Comparison of ENCODE assay signal across 9 cellular contexts in the genomic region with DNA sequence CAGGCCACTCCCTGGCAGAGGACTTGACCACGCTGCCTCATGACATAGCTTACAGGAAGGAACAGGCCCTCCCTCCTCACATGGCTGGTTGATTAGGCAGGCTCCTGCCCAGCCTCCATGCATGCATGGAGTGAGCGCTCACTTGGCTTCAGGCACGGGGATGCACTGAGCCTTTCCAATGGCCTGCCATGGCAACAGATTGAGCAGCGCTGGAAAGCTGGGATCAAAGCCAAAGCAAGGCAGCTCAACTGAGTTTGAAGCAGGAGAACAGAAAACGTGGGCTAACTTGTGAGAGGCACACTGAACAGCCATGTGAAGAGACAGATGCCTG. TPM values are rescaled to one million over a fixed set of nuclear protein-coding genes. Genes with fewer than 3 reads are reported as not detected.
DNase-seq lines count a peak whose midpoint lies in the region; ATAC-seq and TF ChIP-seq lines count a peak whose summit lies in the region.
"Had no signal": no experiment of that assay in that cellular context is flagged by ENCODE, and none has a peak within 500 bp of the region (broad histone marks: within the 10 kb centered on the region; RNA-seq: fewer than 3 reads in every experiment).

No MANE protein-coding gene starts in this region.

- no peaks in the 10 kb centered on the region for H3K9me3 ChIP-seq in skeletal muscle tissue (ENCODE audit: control insufficient read depth in 3 of 3, low read length in 3 of 3)
- H3K9me3 ChIP-seq in HAP-1, result no peaks in the 10 kb centered on the region

- in situ Hi-C loops in HAP-1 (cut with MboI; ENCODE audit: low sequenced_read_pairs), result no loop called here

- peak overlapping the region; percentile 87 for H3K27ac ChIP-seq in skeletal muscle tissue (ENCODE audit: low read depth, low read length)

- H3K36me3 ChIP-seq in skeletal muscle tissue (ENCODE audit: control insufficient read depth in 3 of 3, insufficient read depth in 3 of 3, low read length in 3 of 3) (peaks cover 83 to 88% (median 84%) of the 10 kb centered on the region in 3 donors), HAP-1 (replicated peaks) (peaks cover 100% of the 10 kb centered on the region)

- no peak for ATAC-seq in activated T-helper 17 cell treated with anti-CD3 and anti-CD28 coated beads, Interleukin-2, amount 50 U/mL, for 72 hours (replicated peaks)
- ATAC-seq in stimulated activated naive CD8-positive, alpha-beta T cell treated with anti-CD3 and anti-CD28 coated beads, Interleukin-15, amount 100 ng/mL, for 72 hours, result no peak
- no peak for ATAC-seq in HG02759 (IDR thresholded peaks at IDR 0.05; ENCODE audit: unreplicated experiment)
- ATAC-seq in HG02852 (IDR thresholded peaks at IDR 0.05; ENCODE audit: unreplicated experiment), result no peak

- intact Hi-C loops in cardiac septum (cut with DNase I), result loop anchor here (1.0 to 5.0 kb wide), 2 partner anchors 27 to 84 kb away; no protein-coding TSS in a partner anchor

- H3K9me3 Mint-ChIP-seq in HFFc6, result no peaks in the 10 kb centered on the region
- H3K9me3 Mint-ChIP-seq in activated T-helper 17 cell treated with anti-CD3 and anti-CD28 coated beads, Interleukin-2, amount 50 U/mL, for 72 hours, result no peaks in the 10 kb centered on the region
- no peaks in the 10 kb centered on the region for H3K9me3 Mint-ChIP-seq in stimulated activated naive CD8-positive, alpha-beta T cell treated with anti-CD3 and anti-CD28 coated beads, Interleukin-15, amount 100 ng/mL, for 72 hours

- peak overlapping the region; percentile 80 for H3K27ac Mint-ChIP-seq in HFFc6
- H3K27ac Mint-ChIP-seq in activated T-helper 17 cell treated with anti-CD3 and anti-CD28 coated beads, Interleukin-2, amount 50 U/mL, for 72 hours, result peak overlapping the region; percentile 23
- H3K27ac Mint-ChIP-seq in stimulated activated naive CD8-positive, alpha-beta T cell treated with anti-CD3 and anti-CD28 coated beads, Interleukin-15, amount 100 ng/mL, for 72 hours, result no peak overlapping the region

- peak overlapping the region; percentile 42 for H3K4me3 Mint-ChIP-seq in HFFc6
- peak overlapping the region; percentile 1 for H3K4me3 Mint-ChIP-seq in activated T-helper 17 cell treated with anti-CD3 and anti-CD28 coated beads, Interleukin-2, amount 50 U/mL, for 72 hours
- no peak overlapping the region for H3K4me3 Mint-ChIP-seq in stimulated activated naive CD8-positive, alpha-beta T cell treated with anti-CD3 and anti-CD28 coated beads, Interleukin-15, amount 100 ng/mL, for 72 hours

- H3K4me1 Mint-ChIP-seq in HFFc6 (ENCODE audit: low read depth), result peaks cover 67% of the 10 kb centered on the region
- peaks cover 33% of the 10 kb centered on the region for H3K4me1 Mint-ChIP-seq in activated T-helper 17 cell treated with anti-CD3 and anti-CD28 coated beads, Interleukin-2, amount 50 U/mL, for 72 hours
- peaks cover 76% of the 10 kb centered on the region for H3K4me1 Mint-ChIP-seq in stimulated activated naive CD8-positive, alpha-beta T cell treated with anti-CD3 and anti-CD28 coated beads, Interleukin-15, amount 100 ng/mL, for 72 hours

- H3K4me1 ChIP-seq in skeletal muscle tissue (ENCODE audit: control insufficient read depth in 3 of 3, insufficient read depth in 3 of 3, low read length in 3 of 3), result peaks cover 63 to 89% (median 66%) of the 10 kb centered on the region in 3 donors
- H3K4me1 ChIP-seq in HAP-1, result no peaks in the 10 kb centered on the region

- peak overlapping the region in 2 of 3 donors; percentile 45 to 83 for H3K9ac ChIP-seq in skeletal muscle tissue (ENCODE audit: low read depth in 1 of 3, low read length in 3 of 3)
- H3K9ac ChIP-seq: KMS-11 had no signal

- H3K27me3 ChIP-seq in skeletal muscle tissue (ENCODE audit: control insufficient read depth in 3 of 3, insufficient read depth in 3 of 3, low read length in 3 of 3), result no peaks in the 10 kb centered on the region
- H3K27me3 ChIP-seq in HAP-1 (ENCODE audit: low read depth), result no peaks in the 10 kb centered on the region

- no peak for TF ChIP-seq CTCF in HFFc6 (IDR thresholded peaks at IDR 0.05)

- H3K27me3 Mint-ChIP-seq in HFFc6 (ENCODE audit: insufficient read depth), result peaks cover 8% of the 10 kb centered on the region
- no peaks in the 10 kb centered on the region for H3K27me3 Mint-ChIP-seq in activated T-helper 17 cell treated with anti-CD3 and anti-CD28 coated beads, Interleukin-2, amount 50 U/mL, for 72 hours
- H3K27me3 Mint-ChIP-seq in stimulated activated naive CD8-positive, alpha-beta T cell treated with anti-CD3 and anti-CD28 coated beads, Interleukin-15, amount 100 ng/mL, for 72 hours, result peaks cover under 1% of the 10 kb centered on the region

- DNase-seq in HFFc6, result peak; percentile 90
- DNase-seq in cardiac septum (ENCODE audit: low spot score), result peak; percentile 91
- DNase-seq in stimulated activated naive CD8-positive, alpha-beta T cell treated with anti-CD3 and anti-CD28 coated beads, Interleukin-15, amount 100 ng/mL, for 72 hours, result no peak
- no peak for DNase-seq in HAP-1 (ENCODE audit: low spot score in 2 of 2)

- H3K4me3 ChIP-seq in skeletal muscle tissue (ENCODE audit: low read length in 3 of 3), result no peak overlapping the region
- H3K4me3 ChIP-seq in HAP-1, result no peak overlapping the region

- peaks cover 56% of the 10 kb centered on the region for H3K36me3 Mint-ChIP-seq in HFFc6 (ENCODE audit: low read depth)
- H3K36me3 Mint-ChIP-seq in activated T-helper 17 cell treated with anti-CD3 and anti-CD28 coated beads, Interleukin-2, amount 50 U/mL, for 72 hours (ENCODE audit: low read depth), result peaks cover 100% of the 10 kb centered on the region

RNA-seq across cellular contexts. Expression of a gene that starts 5.9 kb away (rescaled TPM):
- total RNA-seq in HFFc6 (2021; fragmentation: NEBNext Ultra II Directional; extraction: Animal tissue kit (Norgen Biotek cat#: 25700)), result under 1 TPM in 1 of 6 experiments, not detected in 5; 0.14 TPM
- under 1 TPM in 1 of 2 donors, not detected in 1; 0.50 TPM for total RNA-seq in activated T-helper 17 cell treated with anti-CD3 and anti-CD28 coated beads, Interleukin-2, amount 50 U/mL, for 72 hours
- not detected for total RNA-seq in cardiac septum
- 2.1 TPM for total RNA-seq in skeletal muscle tissue

RNA-seq across cellular contexts. Expression of a gene that starts 27.5 kb away (rescaled TPM):
- 1,000 to 10,000 TPM; 2,533 to 2,832 (median 2,656) TPM for total RNA-seq in HFFc6 (2021; fragmentation: NEBNext Ultra II Directional; extraction: Animal tissue kit (Norgen Biotek cat#: 25700))
- 1,000 to 10,000 TPM; 2,571 to 3,146 TPM for total RNA-seq in activated T-helper 17 cell treated with anti-CD3 and anti-CD28 coated beads, Interleukin-2, amount 50 U/mL, for 72 hours
- total RNA-seq in cardiac septum (984 TPM), skeletal muscle tissue (769 TPM)

Comparison
In these comparisons a context has a peak if more than half of its experiments do, and no peak if none do; other contexts are left out.
1. DNase-seq: peak in HFFc6 (single experiment) and cardiac septum (single experiment); none in stimulated activated naive CD8-positive, alpha-beta T cell treated with anti-CD3 and anti-CD28 coated beads, Interleukin-15, amount 100 ng/mL, for 72 hours (0 of 2) and HAP-1 (0 of 2).
2. H3K27ac Mint-ChIP-seq: peak in HFFc6 (single experiment) and activated T-helper 17 cell treated with anti-CD3 and anti-CD28 coated beads, Interleukin-2, amount 50 U/mL, for 72 hours (single experiment); none in stimulated activated naive CD8-positive, alpha-beta T cell treated with anti-CD3 and anti-CD28 coated beads, Interleukin-15, amount 100 ng/mL, for 72 hours (0 of 2).
3. H3K4me3 Mint-ChIP-seq: peak in HFFc6 (single experiment) and activated T-helper 17 cell treated with anti-CD3 and anti-CD28 coated beads, Interleukin-2, amount 50 U/mL, for 72 hours (single experiment); none in stimulated activated naive CD8-positive, alpha-beta T cell treated with anti-CD3 and anti-CD28 coated beads, Interleukin-15, amount 100 ng/mL, for 72 hours (0 of 2).